In the genomic region with DNA sequence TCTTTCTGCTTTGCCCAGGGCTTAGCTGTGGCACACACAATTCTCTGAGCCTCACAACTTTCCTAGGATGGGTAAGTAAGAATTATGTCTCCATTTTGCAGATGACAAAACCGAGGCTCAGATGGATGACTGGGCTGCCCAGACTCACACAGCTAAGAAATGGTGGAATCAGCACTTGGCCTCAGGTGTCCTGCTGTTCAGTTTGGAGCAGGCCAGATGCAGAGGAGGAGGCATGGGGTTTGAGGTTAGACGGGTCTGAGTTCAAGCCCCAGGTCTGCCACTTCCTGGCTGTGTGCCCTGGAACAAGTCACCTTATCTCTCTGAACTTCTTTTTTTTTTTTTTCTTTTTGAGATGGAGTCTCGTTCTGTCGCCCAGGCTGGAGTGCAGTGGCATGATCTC, we compare ENCODE assay signal across 27 cellular contexts. TPM values are rescaled to one million over a fixed set of nuclear protein-coding genes. Genes with fewer than 3 reads are reported as not detected.
A peak's percentile ranks its signal among the peaks of the same experiment; 100 is the strongest.
DNase-seq lines count a peak whose midpoint lies in the region; ATAC-seq, FAIRE-seq and TF ChIP-seq lines count a peak whose summit lies in the region.
"Had no signal": no experiment of that assay in that cellular context is flagged by ENCODE, and none has a peak within 500 bp of the region (broad histone marks: within the 10 kb centered on the region; RNA-seq: fewer than 3 reads in every experiment).

No MANE protein-coding gene starts in this region.

- H4K20me1 ChIP-seq in GM23338 (replicated peaks; ENCODE audit: insufficient read depth): no peaks in the 10 kb centered on the region

- no peak for TF ChIP-seq EP300 in A549 (IDR thresholded peaks at IDR 0.05)

- H3K4me3 ChIP-seq in A549: no peak overlapping the region
- H3K4me3 ChIP-seq in GM23338: no peak overlapping the region

- H3K9me3 ChIP-seq in A549 (no peaks in the 10 kb centered on the region), T-helper 17 cell (ENCODE audit: control insufficient read depth, low read length, poor library complexity, severe bottlenecking) (no peaks in the 10 kb centered on the region)
- H3K9me3 ChIP-seq: SK-N-SH had no signal

- DNase-seq in A549 (ENCODE audit: low read depth in 1 of 2, low spot score in 1 of 2) (no peak), GM23338 (ENCODE audit: low spot score) (no peak), T-helper 17 cell (no peak), DMS79 treated with DMSO at 0.1 percent for 48 hours (lab: John Stamatoyannopoulos, UW) (no peak), cortex of kidney (lab: John Stamatoyannopoulos, UW) (no peak)
- DNase-seq: C1 segment of cervical spinal cord; CD4-positive, alpha-beta memory T cell; COR-L47; EL; GDM1; IMR-90; Karpas-422; NCI-H1092; NCI-H1417 treated with DMSO at 0.1 percent for 48 hours; NCI-H1694 treated with DMSO at 0.1 percent for 48 hours; NCI-H2081 treated with DMSO at 0.1 percent for 48 hours; NCI-H2171; NCI-H524; NCI-H774; SIG-M5; SK-N-SH; SW 1271 had no signal

- H3K27me3 Mint-ChIP-seq in GM23338 (ENCODE audit: insufficient read depth, low read depth, poor library complexity): peaks cover 13% of the 10 kb centered on the region
- H3K27me3 Mint-ChIP-seq in T-helper 17 cell: no peaks in the 10 kb centered on the region
- H3K27me3 Mint-ChIP-seq in nephron (ENCODE audit: low read depth): peaks cover 7% of the 10 kb centered on the region
- H3K27me3 Mint-ChIP-seq: CD4-positive, alpha-beta memory T cell had no signal

- H3K4me1 Mint-ChIP-seq in GM23338: peaks cover 35% of the 10 kb centered on the region
- H3K4me1 Mint-ChIP-seq in T-helper 17 cell: peaks cover 26% of the 10 kb centered on the region
- H3K4me1 Mint-ChIP-seq in nephron: peaks cover 67% of the 10 kb centered on the region

- no peaks in the 10 kb centered on the region for H3K9me2 ChIP-seq in GM23338 (ENCODE audit: insufficient read depth)
- H3K9me2 ChIP-seq: SK-N-SH had no signal

- TF ChIP-seq POLR2A in A549 (IDR thresholded peaks at IDR 0.05; ENCODE audit: low read length): no peak

- 79% methylated on average over 4 of the region's 4 CpGs for WGBS in A549 (ENCODE audit: missing lambda C conversion rate)

- no peak for TF ChIP-seq RAD21 in A549 (conservative IDR thresholded peaks at IDR 0.05 in 1 of 2, IDR thresholded peaks at IDR 0.05 in 1 of 2)

- H3K27me3 ChIP-seq in GM23338 (ENCODE audit: insufficient read depth): no peaks in the 10 kb centered on the region

- ATAC-seq in A549 (no peak), GM23338 (no peak), T-helper 17 cell (no peak), HG03196 (IDR thresholded peaks at IDR 0.05; ENCODE audit: unreplicated experiment) (no peak)

- H3K9me3 Mint-ChIP-seq in GM23338: no peaks in the 10 kb centered on the region
- no peaks in the 10 kb centered on the region for H3K9me3 Mint-ChIP-seq in nephron
- H3K9me3 Mint-ChIP-seq: CD4-positive, alpha-beta memory T cell had no signal

- POLR2A ChIA-PET in A549 (lab: Yijun Ruan, JAX): no interaction called here

- H3K27ac ChIP-seq in A549 (no peak overlapping the region), GM23338 (ENCODE audit: low read depth) (no peak overlapping the region)

- TF ChIP-seq CTCF in A549 (IDR thresholded peaks at IDR 0.05) (no peak), GM23338 (conservative IDR thresholded peaks at IDR 0.05; ENCODE audit: low read depth in 2 of 2) (no peak), nephron (IDR thresholded peaks at IDR 0.05; ENCODE audit: unreplicated experiment in 3 of 3) (no peak)

- no peaks in the 10 kb centered on the region for H3K4me1 ChIP-seq in A549
- H3K4me1 ChIP-seq in GM23338 (ENCODE audit: insufficient read depth): peaks cover 23% of the 10 kb centered on the region

- H3K4me2 ChIP-seq in A549: no peak overlapping the region
- H3K4me2 ChIP-seq in GM23338: no peak overlapping the region
- H3K4me2 ChIP-seq: SK-N-SH had no signal

- H3K36me3 Mint-ChIP-seq in GM23338 (ENCODE audit: low read depth): no peaks in the 10 kb centered on the region
- H3K36me3 Mint-ChIP-seq in T-helper 17 cell (ENCODE audit: low read depth): no peaks in the 10 kb centered on the region
- no peaks in the 10 kb centered on the region for H3K36me3 Mint-ChIP-seq in nephron (ENCODE audit: low read depth)
- H3K36me3 Mint-ChIP-seq: CD4-positive, alpha-beta memory T cell had no signal

- H3K79me2 ChIP-seq in GM23338 (replicated peaks; ENCODE audit: insufficient read depth): no peaks in the 10 kb centered on the region

- no peak overlapping the region for H3K27ac Mint-ChIP-seq in GM23338
- peak overlapping the region; percentile 60 for H3K27ac Mint-ChIP-seq in T-helper 17 cell
- peak overlapping the region; percentile 88 to 97 (median 90) for H3K27ac Mint-ChIP-seq in nephron

- no peak for FAIRE-seq in A549 (lab: Jason Lieb, UNC)
- FAIRE-seq: GM12891, H54, RCC 7860 had no signal

- H3K36me3 ChIP-seq in GM23338 (ENCODE audit: insufficient read depth): no peaks in the 10 kb centered on the region

- H3K4me3 Mint-ChIP-seq in GM23338: no peak overlapping the region
- no peak overlapping the region for H3K4me3 Mint-ChIP-seq in T-helper 17 cell
- no peak overlapping the region for H3K4me3 Mint-ChIP-seq in nephron

- CTCF ChIA-PET in A549 (lab: Yijun Ruan, JAX): no interaction called here

- peak overlapping the region; percentile 87; the same call in 1 of the 2 replicates for H2AFZ ChIP-seq in GM23338

- 0 out of 2 replicates have a peak, but pooled peaks cover 3% of the 10 kb centered on the region for H3F3A ChIP-seq in GM23338 (replicated peaks; ENCODE audit: low read depth)

TF ChIP-seq in A549, 52 proteins besides CTCF, POLR2A, EP300 and RAD21:
- TF ChIP-seq KDM5A (IDR thresholded peaks at IDR 0.05): no peak
- peak; percentile 81 for TF ChIP-seq KDM1A (IDR thresholded peaks at IDR 0.05; ENCODE audit: low read depth)

TF ChIP-seq in GM23338, 12 proteins besides CTCF, POLR2A, EP300 and RAD21 (continues in another document):
- TF ChIP-seq NANOG (IDR thresholded peaks at IDR 0.05; ENCODE audit: borderline replicate concordance) (no peak), JUNB (IDR thresholded peaks at IDR 0.05; ENCODE audit: unreplicated experiment) (no peak), POLR2AphosphoS5 (IDR thresholded peaks at IDR 0.05; ENCODE audit: low read depth) (no peak), ZNF331 (CRISPR knock-in tag; IDR thresholded peaks at IDR 0.05; ENCODE audit: low read depth) (no peak), REST (IDR thresholded peaks at IDR 0.05; ENCODE audit: unreplicated experiment) (no peak)

RNA-seq across cellular contexts. Expression of gene MEOX1, which starts 1.7 kb away (rescaled TPM):
- polyA plus RNA-seq in A549 (2011; rRNA removed) (not detected in 2 replicates), A549 (2017; fragmentation: RNase III; extraction: RNeasy Plus Mini Kit Qiagen cat#74134 plus additional on column Dnase treatment) (not detected in 3 replicates), GM23338 (2016; fragmentation: Nextera tagmentation; extraction: Ambion mirVana) (not detected in 2 replicates)
- not detected in 2 replicates for polyA plus RNA-seq in A549 (2012; cell fraction: cytosol; rRNA removed)
- polyA plus RNA-seq in A549 (2012; cell fraction: nucleus; rRNA removed): not detected in 2 replicates
- polyA minus RNA-seq in A549 (2011; rRNA and poly(A)+ RNA removed): 0.17 TPM in 1 of 2 replicates, not detected in the other
- not detected in 2 replicates for total RNA-seq in GM23338 (2014; rRNA removed; shearing (Covaris generic))
- 1 to 10 TPM; 5.5 to 6.0 TPM for total RNA-seq in T-helper 17 cell
